Comparison of ENCODE assay signal across 9 cellular contexts in genomic region chr12:45987339-45987726, GRCh38. TPM values are rescaled to one million over a fixed set of nuclear protein-coding genes. Genes with fewer than 3 reads are reported as not detected.
DNase-seq lines count a peak whose midpoint lies in the region; ATAC-seq, FAIRE-seq and TF ChIP-seq lines count a peak whose summit lies in the region.
"Had no signal": no experiment of that assay in that cellular context is flagged by ENCODE, and none has a peak within 500 bp of the region (broad histone marks: within the 10 kb centered on the region; RNA-seq: fewer than 3 reads in every experiment).

No MANE protein-coding gene starts in this region.

- H3K9me3 ChIP-seq in DOHH2 (ENCODE audit: control insufficient read depth, insufficient read depth, low read length) = no peaks in the 10 kb centered on the region
- H3K9me3 ChIP-seq in GM12878 (replicated peaks; ENCODE audit: control insufficient read depth, insufficient read depth, low read length) = peaks cover 4% of the 10 kb centered on the region
- no peaks in the 10 kb centered on the region for H3K9me3 ChIP-seq in neural progenitor cell (ENCODE audit: low read depth)

- DNase-seq in GM12878 (ENCODE audit: low read depth, low spot score) (no peak), neural progenitor cell (ENCODE audit: low spot score) (no peak), hypothalamus (lab: John Stamatoyannopoulos, UW) (no peak), nucleus accumbens (lab: John Stamatoyannopoulos, UW) (no peak)
- no peak for DNase-seq in NK-92 treated with Interleukin-12 subunit alpha and Interleukin-12 subunit beta, amount 100 ng/mL, for 24 hours (lab: John Stamatoyannopoulos, UW)
- DNase-seq: stimulated activated CD4-positive, alpha-beta T cell treated with anti-CD3 and anti-CD28 coated beads, Interleukin-12 subunit alpha, Interleukin-12 subunit beta, amount 100 ng/mL, for 4 hours; T1000 had no signal

- H3K79me2 ChIP-seq in DOHH2 (ENCODE audit: control insufficient read depth, low read length) (peaks cover 85% of the 10 kb centered on the region), GM12878 (ENCODE audit: control insufficient read depth, insufficient read depth, low read length) (peaks cover 85% of the 10 kb centered on the region), neural progenitor cell (ENCODE audit: low read depth) (peaks cover 79% of the 10 kb centered on the region)

- RAD21 ChIA-PET in GM12878 (lab: Charles Lee; ENCODE audit: unreplicated experiment) = no interaction called here

- H3K4me3 Mint-ChIP-seq in IgD-negative memory B cell = peak overlapping the region; percentile 72 to 98 (median 80)
- H3K4me3 Mint-ChIP-seq in neural progenitor cell = peak overlapping the region; percentile 72

- H2AFZ ChIP-seq in GM12878 (ENCODE audit: control insufficient read depth, low read depth, low read length) = no peak overlapping the region
- H2AFZ ChIP-seq in neural progenitor cell (replicated peaks) = no peak overlapping the region

- H3K27ac ChIP-seq in DOHH2 (ENCODE audit: low read depth, low read length) (no peak overlapping the region), GM12878 (ENCODE audit: control insufficient read depth, insufficient read depth) (peak overlapping the region; percentile 99), neural progenitor cell (no peak overlapping the region)

- H3K9me2 ChIP-seq in DOHH2 (replicated peaks; ENCODE audit: control insufficient read depth, low read length) = no peaks in the 10 kb centered on the region

- H3K4me3 ChIP-seq in DOHH2 (ENCODE audit: low read length) = peak overlapping the region; percentile 86
- H3K4me3 ChIP-seq in GM12878 = peak overlapping the region; percentile 92
- no peak overlapping the region for H3K4me3 ChIP-seq in neural progenitor cell

- H3K36me3 ChIP-seq in DOHH2 (ENCODE audit: control insufficient read depth, low read length) = peaks cover 73% of the 10 kb centered on the region
- peaks cover 0 to 8% of the 10 kb centered on the region in 2 experiments; a peak in 1 of 4 replicates for H3K36me3 ChIP-seq in GM12878 (ENCODE audit: control insufficient read depth in 2 of 2, insufficient read depth in 2 of 2, low read length in 1 of 2)
- no peaks in the 10 kb centered on the region for H3K36me3 ChIP-seq in neural progenitor cell

- H3K4me1 ChIP-seq in DOHH2 (ENCODE audit: control insufficient read depth, low read length) (peaks cover 48% of the 10 kb centered on the region), GM12878 (ENCODE audit: control insufficient read depth, insufficient read depth, low read length) (peaks cover 22% of the 10 kb centered on the region), neural progenitor cell (peaks cover 16% of the 10 kb centered on the region)

- H3K4me1 Mint-ChIP-seq in IgD-negative memory B cell = peaks cover 56 to 71% (median 61%) of the 10 kb centered on the region in 3 donors
- H3K4me1 Mint-ChIP-seq in neural progenitor cell = peaks cover 37% of the 10 kb centered on the region

- no peak for TF ChIP-seq POLR2A in GM12878 (IDR thresholded peaks at IDR 0.05; ENCODE audit: low read depth, low read length)

- H3K36me3 Mint-ChIP-seq in IgD-negative memory B cell (peaks cover 3% of the 10 kb centered on the region), neural progenitor cell (peaks cover 37% of the 10 kb centered on the region)

- TF ChIP-seq RAD21 in GM12878 (IDR thresholded peaks at IDR 0.05; ENCODE audit: insufficient read depth, low read depth, low read length) = no peak

- no peaks in the 10 kb centered on the region for H3K27me3 Mint-ChIP-seq in IgD-negative memory B cell
- peaks cover 2% of the 10 kb centered on the region for H3K27me3 Mint-ChIP-seq in neural progenitor cell (ENCODE audit: insufficient read depth, low read depth)

- POLR2A ChIA-PET in GM12878 (lab: Charles Lee) = interaction anchor here (1.0 kb wide), 1 partner anchor 263 kb away, joined by 3 read pairs; no protein-coding TSS in a partner anchor

- H3K4me2 ChIP-seq in DOHH2 (ENCODE audit: low read length) (peak overlapping the region; percentile 74), GM12878 (ENCODE audit: control insufficient read depth, insufficient read depth) (peak overlapping the region; percentile 81), neural progenitor cell (peak overlapping the region; percentile 96)

- H3K9me3 Mint-ChIP-seq in IgD-negative memory B cell = no peaks in the 10 kb centered on the region
- peaks cover 12% of the 10 kb centered on the region for H3K9me3 Mint-ChIP-seq in neural progenitor cell

- no peak for TF ChIP-seq EP300 in GM12878 (IDR thresholded peaks at IDR 0.05; ENCODE audit: borderline replicate concordance in 1 of 2, control insufficient read depth in 1 of 2, low read depth in 2 of 2, low read length in 2 of 2)

- ATAC-seq in GM12878 = no peak

- CTCF ChIA-PET in GM12878 (lab: Yijun Ruan, JAX) = no interaction called here

- BruUV-seq in GM12878 (replicated peaks; lab: Mats Ljungman, UMichigan) = no TSS peak

- intact Hi-C loops in GM12878 (cut with micrococcal nuclease; ENCODE audit: unreplicated experiment) = no loop called here

- H3F3A ChIP-seq in DOHH2 (ENCODE audit: control insufficient read depth, insufficient read depth) = peaks cover 2% of the 10 kb centered on the region; the same call in 1 of the 2 replicates
- H3F3A ChIP-seq in neural progenitor cell (ENCODE audit: low read depth) = peaks cover 20% of the 10 kb centered on the region

- FAIRE-seq in GM12878 (lab: Jason Lieb, UNC) = no peak

- SMC1A ChIA-PET in GM12878 (lab: Charles Lee; ENCODE audit: uncharacterized antibody, unreplicated experiment) = no interaction called here

- H3K27ac Mint-ChIP-seq in IgD-negative memory B cell (peak overlapping the region; percentile 94 to 98 (median 95)), neural progenitor cell (no peak overlapping the region)

- TF ChIP-seq CTCF in DOHH2 (IDR thresholded peaks at IDR 0.05; ENCODE audit: low read depth, low read length, poor library complexity, severe bottlenecking) (no peak), GM12878 (IDR thresholded peaks at IDR 0.05 in 2 of 3, conservative IDR thresholded peaks at IDR 0.05 in 1 of 3; ENCODE audit: control insufficient read depth in 2 of 3, extremely low read depth in 1 of 3, insufficient read depth in 1 of 3, low read depth in 3 of 3, low read length in 3 of 3) (no peak), neural progenitor cell (IDR thresholded peaks at IDR 0.05) (no peak)

- H4K20me1 ChIP-seq in DOHH2 (ENCODE audit: control insufficient read depth, insufficient read depth, low read depth, low read length) (peaks cover 33% of the 10 kb centered on the region), GM12878 (ENCODE audit: control insufficient read depth, insufficient read depth) (no peaks in the 10 kb centered on the region), neural progenitor cell (ENCODE audit: low read depth) (peaks cover 63% of the 10 kb centered on the region)

- 38% methylated on average over 3 of the region's 3 CpGs for WGBS in GM12878 (ENCODE audit: insufficient coverage, insufficient replicate concordance, low lambda C conversion rate, missing lambda C conversion rate)

- H3K27me3 ChIP-seq in DOHH2 (ENCODE audit: control insufficient read depth, low read length) = no peaks in the 10 kb centered on the region
- H3K27me3 ChIP-seq in GM12878 (replicated peaks in 1 of 2; ENCODE audit: control insufficient read depth in 2 of 2, insufficient read depth in 2 of 2, low read length in 1 of 2) = no peaks in the 10 kb centered on the region
- H3K27me3 ChIP-seq in neural progenitor cell = peaks cover 4% of the 10 kb centered on the region

- peak overlapping the region; percentile 6; the same call in 1 of the 2 replicates for H3K9ac ChIP-seq in GM12878 (ENCODE audit: control insufficient read depth, insufficient read depth, low read length)
- H3K9ac ChIP-seq in neural progenitor cell = no peak overlapping the region

- in situ Hi-C loops in GM12878 (cut with MboI) = loop anchor here (10.0 kb wide), 2 partner anchors 227 to 397 kb away; no protein-coding TSS in a partner anchor

TF ChIP-seq in GM12878, 131 proteins besides CTCF, POLR2A, EP300 and RAD21:
- TF ChIP-seq SREBF1 (IDR thresholded peaks at IDR 0.05; ENCODE audit: low read length) (no peak), MTA3 (IDR thresholded peaks at IDR 0.05; ENCODE audit: borderline replicate concordance, low read length) (no peak), HCFC1 (IDR thresholded peaks at IDR 0.05; ENCODE audit: low read length) (no peak), CHD1 (IDR thresholded peaks at IDR 0.05; ENCODE audit: low read depth, low read length) (0 out of 2 replicates have a peak, but pooled peaks have one; percentile 13)

RNA-seq across cellular contexts. Expression of gene SCAF11, which starts 3.0 kb away (rescaled TPM):
- polyA plus RNA-seq in IgD-negative memory B cell = 123 TPM
- total RNA-seq in GM12878 (2013; cell fraction: nucleolus; rRNA removed) = 455 and 475 TPM in 2 replicates
- 88.7 and 89.7 TPM in 2 replicates for total RNA-seq in GM12878 (2014; rRNA removed)
- total RNA-seq in GM12878 (2014; rRNA removed; fragmentation: Illumina TruSeq; extraction: Trizol) = 153 and 154 TPM in 2 replicates
- 94.6 and 102 TPM in 2 replicates for total RNA-seq in GM12878 (2021)
- 41.9 TPM for polyA plus RNA-seq in GM12878 (2011; ENCODE audit: low read depth)
- 88.4 and 149 TPM in 2 replicates for polyA plus RNA-seq in GM12878 (2011; rRNA removed)
- polyA plus RNA-seq in GM12878 (2011; cell fraction: cytosol; rRNA removed) = 35.6 and 45.1 TPM in 2 replicates
- polyA plus RNA-seq in GM12878 (2011; cell fraction: nucleus; rRNA removed) = 59.1 and 72.2 TPM in 2 replicates
- 47.9 and 53.9 TPM in 2 replicates for polyA plus RNA-seq in GM12878 (2012)
- polyA plus RNA-seq in GM12878 (2014; fragmentation: Illumina TruSeq; extraction: Trizol) = 108 and 134 TPM in 2 replicates
- 10 to 100 TPM; 42.0 to 44.9 TPM for polyA plus RNA-seq in GM12878 (2014; fragmentation: Nextera tagmentation; extraction: Ambion mirVana)
- 83.2 and 108 TPM in 2 replicates for polyA plus RNA-seq in GM12878 (2014; rRNA removed)
- 100 to 1,000 TPM in 1 of 2 experiments, 10 to 100 TPM in 1; 98.2 to 106 TPM for polyA plus RNA-seq in GM12878 (2016; fragmentation: Nextera tagmentation; extraction: Ambion mirVana)
- 112 and 153 TPM in 2 replicates for polyA minus RNA-seq in GM12878 (2011; rRNA and poly(A)+ RNA removed)
- 37.7 and 54.9 TPM in 2 replicates for polyA minus RNA-seq in GM12878 (2011; cell fraction: cytosol; rRNA and poly(A)+ RNA removed)
- 72.1 and 120 TPM in 2 replicates for polyA minus RNA-seq in GM12878 (2011; cell fraction: nucleus; rRNA and poly(A)+ RNA removed)
- total RNA-seq in neural progenitor cell (ENCODE audit: low replicate concordance) = 108 and 152 TPM in 2 replicates
